ENCODE assay signal across 1 cellular context in genomic region chr12:1804545-1805332, GRCh38.
TF ChIP-seq lines count a peak whose summit lies in the region.

No MANE protein-coding gene starts in this region.

TF ChIP-seq in HepG2, 621 proteins besides CTCF, POLR2A, EP300 and RAD21 (continued from another document and continues in another):
- no peak for TF ChIP-seq SMAD1 (CRISPR knock-in tag; IDR thresholded peaks at IDR 0.05; ENCODE audit: borderline replicate concordance, low read depth)
- peak; percentile 62 for TF ChIP-seq ZFY (CRISPR knock-in tag; IDR thresholded peaks at IDR 0.05)
- no peak for TF ChIP-seq NFRKB (IDR thresholded peaks at IDR 0.05)
- TF ChIP-seq CHCHD3 (CRISPR knock-in tag; IDR thresholded peaks at IDR 0.05) = no peak
- no peak for TF ChIP-seq MEIS1 (CRISPR knock-in tag; IDR thresholded peaks at IDR 0.05; ENCODE audit: borderline replicate concordance)
- peak; percentile 66 for TF ChIP-seq TEAD3 (CRISPR knock-in tag; optimal IDR thresholded peaks at IDR 0.05; ENCODE audit: borderline replicate concordance)
- no peak for TF ChIP-seq TBX3 (IDR thresholded peaks at IDR 0.05; ENCODE audit: borderline replicate concordance)
- no peak for TF ChIP-seq ZFP36L1 (CRISPR knock-in tag; IDR thresholded peaks at IDR 0.05)
- TF ChIP-seq KDM1A (CRISPR knock-in tag; IDR thresholded peaks at IDR 0.05) = no peak
- no peak for TF ChIP-seq ZNF260 (CRISPR knock-in tag; IDR thresholded peaks at IDR 0.05; ENCODE audit: borderline replicate concordance, low read depth)
- TF ChIP-seq ATAD3A (CRISPR knock-in tag; IDR thresholded peaks at IDR 0.05) = no peak
- TF ChIP-seq ZNF562 (CRISPR knock-in tag; IDR thresholded peaks at IDR 0.05; ENCODE audit: borderline replicate concordance) = no peak
- 0 out of 2 replicates have a peak, but pooled peaks have one; percentile 9 for TF ChIP-seq PATZ1 (CRISPR knock-in tag; IDR thresholded peaks at IDR 0.05)
- no peak for TF ChIP-seq ZBTB7A (CRISPR knock-in tag; IDR thresholded peaks at IDR 0.05)
- no peak for TF ChIP-seq NR2F1 (CRISPR knock-in tag; IDR thresholded peaks at IDR 0.05)
- TF ChIP-seq ZNF556 (CRISPR knock-in tag; IDR thresholded peaks at IDR 0.05; ENCODE audit: borderline replicate concordance) = no peak
- TF ChIP-seq SP1 (IDR thresholded peaks at IDR 0.05) = no peak
- no peak for TF ChIP-seq SP1 (CRISPR knock-in tag; IDR thresholded peaks at IDR 0.05)
- no peak for TF ChIP-seq RFX5 (IDR thresholded peaks at IDR 0.05; ENCODE audit: low read depth, low read length)
- no peak for TF ChIP-seq ATF2 (CRISPR knock-in tag; IDR thresholded peaks at IDR 0.05)
- TF ChIP-seq ZNF782 (CRISPR knock-in tag; IDR thresholded peaks at IDR 0.05; ENCODE audit: borderline replicate concordance) = no peak
- no peak for TF ChIP-seq MATR3 (CRISPR knock-in tag; IDR thresholded peaks at IDR 0.05)
- TF ChIP-seq MXD1 (CRISPR knock-in tag; IDR thresholded peaks at IDR 0.05) = no peak
- TF ChIP-seq ZNF83 (CRISPR knock-in tag; IDR thresholded peaks at IDR 0.05; ENCODE audit: borderline replicate concordance) = no peak
- TF ChIP-seq ZNF296 (CRISPR knock-in tag; conservative IDR thresholded peaks at IDR 0.05) = no peak
- TF ChIP-seq FOXO1 (CRISPR knock-in tag; IDR thresholded peaks at IDR 0.05) = no peak
- TF ChIP-seq NFYB (CRISPR knock-in tag; IDR thresholded peaks at IDR 0.05) = peak; percentile 88
- TF ChIP-seq ZBTB4 (CRISPR knock-in tag; IDR thresholded peaks at IDR 0.05; ENCODE audit: borderline replicate concordance) = peak; percentile 51; the same call in 1 of the 2 replicates
- peak; percentile 87 for TF ChIP-seq ZBTB33 (CRISPR knock-in tag; IDR thresholded peaks at IDR 0.05)
- no peak for TF ChIP-seq MTA3 (CRISPR knock-in tag; IDR thresholded peaks at IDR 0.05)
- no peak for TF ChIP-seq HMGXB3 (CRISPR knock-in tag; IDR thresholded peaks at IDR 0.05; ENCODE audit: borderline replicate concordance)
- TF ChIP-seq LCORL (IDR thresholded peaks at IDR 0.05) = no peak
- TF ChIP-seq LCORL (CRISPR knock-in tag; IDR thresholded peaks at IDR 0.05) = no peak
- no peak for TF ChIP-seq MED8 (CRISPR knock-in tag; IDR thresholded peaks at IDR 0.05; ENCODE audit: insufficient replicate concordance)
- no peak for TF ChIP-seq NR2F6 (IDR thresholded peaks at IDR 0.05)
- no peak for TF ChIP-seq NR2F6 (CRISPR knock-in tag; IDR thresholded peaks at IDR 0.05)
- peak; percentile 47; the same call in 1 of the 2 replicates for TF ChIP-seq PHF20 (CRISPR knock-in tag; IDR thresholded peaks at IDR 0.05)
- TF ChIP-seq KAT8 (CRISPR knock-in tag; IDR thresholded peaks at IDR 0.05) = peak; percentile 59; the same call in 1 of the 2 replicates
- TF ChIP-seq GABPB1 (CRISPR knock-in tag; IDR thresholded peaks at IDR 0.05) = peak; percentile 94
- no peak for TF ChIP-seq SRSF9 (IDR thresholded peaks at IDR 0.05; ENCODE audit: borderline replicate concordance, insufficient read depth, low read depth, low read length, poor library complexity, severe bottlenecking)
- TF ChIP-seq ZNF549 (CRISPR knock-in tag; IDR thresholded peaks at IDR 0.05) = no peak
- TF ChIP-seq DRAP1 (CRISPR knock-in tag; IDR thresholded peaks at IDR 0.05) = no peak
- TF ChIP-seq PITX1 (CRISPR knock-in tag; IDR thresholded peaks at IDR 0.05) = no peak
- TF ChIP-seq KLF12 (CRISPR knock-in tag; IDR thresholded peaks at IDR 0.05; ENCODE audit: borderline replicate concordance) = no peak
- TF ChIP-seq MXD4 (CRISPR knock-in tag; IDR thresholded peaks at IDR 0.05) = no peak
- TF ChIP-seq ZBTB42 (CRISPR knock-in tag; IDR thresholded peaks at IDR 0.05) = no peak
- TF ChIP-seq FOXM1 (CRISPR knock-in tag; IDR thresholded peaks at IDR 0.05) = no peak
- no peak for TF ChIP-seq NFAT5 (CRISPR knock-in tag; IDR thresholded peaks at IDR 0.05)
- TF ChIP-seq PLSCR1 (CRISPR knock-in tag; IDR thresholded peaks at IDR 0.05; ENCODE audit: borderline replicate concordance) = no peak
- TF ChIP-seq NPAS2 (CRISPR knock-in tag; IDR thresholded peaks at IDR 0.05; ENCODE audit: borderline replicate concordance) = no peak
